ENCODE assay signal across 18 cellular contexts in genomic region chr1:55444660-55445059, GRCh38.
DNase-seq lines count a peak whose midpoint lies in the region; ATAC-seq and TF ChIP-seq lines count a peak whose summit lies in the region.
"Had no signal": no experiment of that assay in that cellular context is flagged by ENCODE, and none has a peak within 500 bp of the region (broad histone marks: within the 10 kb centered on the region; RNA-seq: fewer than 3 reads in every experiment).

No MANE protein-coding gene starts in this region.

- ATAC-seq in stimulated activated naive B cell treated with anti-CD40 and anti-IgM and Interleukin-4, amounts not matched to agents 10 μg/mL and 1 μg/mL and 100 μg/mL, for 72 hours (replicated peaks), result peak; percentile 86 to 89
- ATAC-seq in GM19452 (IDR thresholded peaks at IDR 0.05; ENCODE audit: unreplicated experiment), result no peak
- ATAC-seq in activated CD8-positive, alpha-beta memory T cell treated with anti-CD3 and anti-CD28 coated beads, Interleukin-2, amount 10 ng/mL, durations not matched to agents 7 days and 5 days, result no peak

- peaks cover 7 to 8% of the 10 kb centered on the region in 2 donors for H3K27me3 Mint-ChIP-seq in stimulated activated naive B cell treated with anti-CD40 and anti-IgM and Interleukin-4, amounts not matched to agents 10 μg/mL and 1 μg/mL and 100 μg/mL, for 72 hours
- H3K27me3 Mint-ChIP-seq in activated CD8-positive, alpha-beta memory T cell treated with anti-CD3 and anti-CD28 coated beads, Interleukin-2, amount 10 ng/mL, durations not matched to agents 7 days and 5 days, result peaks cover 17% of the 10 kb centered on the region

- H3K27ac ChIP-seq in Karpas-422 (ENCODE audit: low read length) (no peak overlapping the region), coronary artery (peak overlapping the region; percentile 75)
- H3K27ac ChIP-seq: HL-60, VCaP had no signal

- H3K4me3 ChIP-seq in Karpas-422 (ENCODE audit: low read length) (no peak overlapping the region), coronary artery (no peak overlapping the region)

- H3K36me3 Mint-ChIP-seq in stimulated activated naive B cell treated with anti-CD40 and anti-IgM and Interleukin-4, amounts not matched to agents 10 μg/mL and 1 μg/mL and 100 μg/mL, for 72 hours, result no peaks in the 10 kb centered on the region
- no peaks in the 10 kb centered on the region for H3K36me3 Mint-ChIP-seq in activated CD8-positive, alpha-beta memory T cell treated with anti-CD3 and anti-CD28 coated beads, Interleukin-2, amount 10 ng/mL, durations not matched to agents 7 days and 5 days

- peaks cover 17% of the 10 kb centered on the region in 2 donors for H3K4me1 Mint-ChIP-seq in stimulated activated naive B cell treated with anti-CD40 and anti-IgM and Interleukin-4, amounts not matched to agents 10 μg/mL and 1 μg/mL and 100 μg/mL, for 72 hours
- peaks cover 2% of the 10 kb centered on the region for H3K4me1 Mint-ChIP-seq in activated CD8-positive, alpha-beta memory T cell treated with anti-CD3 and anti-CD28 coated beads, Interleukin-2, amount 10 ng/mL, durations not matched to agents 7 days and 5 days

- no peak overlapping the region for H3K4me2 ChIP-seq in Karpas-422 (ENCODE audit: low read depth, low read length, poor library complexity, severe bottlenecking)

- H3K79me2 ChIP-seq in Karpas-422 (ENCODE audit: low read length), result no peaks in the 10 kb centered on the region

- no peak overlapping the region for H2AFZ ChIP-seq in Karpas-422 (ENCODE audit: low read length)

- H3K36me3 ChIP-seq in Karpas-422 (ENCODE audit: insufficient read depth, low read length), result no peaks in the 10 kb centered on the region

- no peaks in the 10 kb centered on the region for H4K20me1 ChIP-seq in Karpas-422 (ENCODE audit: insufficient read depth, low read depth, low read length)

- CTCF ChIA-PET in activated CD8-positive, alpha-beta memory T cell treated with anti-CD3 and anti-CD28 coated beads, Interleukin-2, amount 10 ng/mL, durations not matched to agents 7 days and 5 days (lab: Charles Lee), result no interaction called here

- no peaks in the 10 kb centered on the region for H3K9me2 ChIP-seq in Karpas-422 (replicated peaks; ENCODE audit: insufficient read depth, low read length)

- peak; percentile 31 for DNase-seq in CMK (ENCODE audit: low read depth)
- DNase-seq in Karpas-422, result peak; percentile 45
- DNase-seq in coronary artery (ENCODE audit: low spot score), result no peak
- peak; percentile 8 for DNase-seq in stimulated activated naive B cell treated with anti-CD40 and anti-IgM and Interleukin-4, amounts not matched to agents 10 μg/mL and 1 μg/mL and 100 μg/mL, for 72 hours
- DNase-seq in NCI-H2227 (lab: John Stamatoyannopoulos, UW; ENCODE audit: unreplicated experiment), result no peak
- no peak for DNase-seq in NCI-H510A (lab: John Stamatoyannopoulos, UW)
- no peak for DNase-seq in activated CD8-positive, alpha-beta memory T cell treated with anti-CD3 and anti-CD28 coated beads, Interleukin-2, amount 10 ng/mL, durations not matched to agents 7 days and 5 days
- DNase-seq: activated CD4-positive, alpha-beta memory T cell treated with anti-CD3 and anti-CD28 coated beads, Interleukin-2, amount 10 ng/mL, durations not matched to agents 7 days and 5 days; activated naive CD8-positive, alpha-beta T cell treated with anti-CD3 and anti-CD28 coated beads, Interleukin-2, amount 50 U/mL, for 24 hours; central memory CD4-positive, alpha-beta T cell; effector CD8-positive, alpha-beta T cell; NCI-H1092; nucleus accumbens; SW 1271 had no signal

- H3K9me3 Mint-ChIP-seq in stimulated activated naive B cell treated with anti-CD40 and anti-IgM and Interleukin-4, amounts not matched to agents 10 μg/mL and 1 μg/mL and 100 μg/mL, for 72 hours, result peaks cover 4% of the 10 kb centered on the region in 2 donors
- H3K9me3 Mint-ChIP-seq in activated CD8-positive, alpha-beta memory T cell treated with anti-CD3 and anti-CD28 coated beads, Interleukin-2, amount 10 ng/mL, durations not matched to agents 7 days and 5 days (ENCODE audit: low read depth), result no peaks in the 10 kb centered on the region
- H3K9me3 Mint-ChIP-seq: activated CD4-positive, alpha-beta memory T cell treated with anti-CD3 and anti-CD28 coated beads, Interleukin-2, amount 10 ng/mL, durations not matched to agents 7 days and 5 days; activated naive CD8-positive, alpha-beta T cell treated with anti-CD3 and anti-CD28 coated beads, Interleukin-2, amount 50 U/mL, for 24 hours; activated T-helper 1 cell treated with anti-CD3 and anti-CD28 coated beads, Interleukin-12 subunit alpha, Interleukin-12 subunit beta, Interleukin-2, Interleukin-4 antibody, amounts not matched to agents 30 ng/mL and 10 ng/mL and 1 ng/mL, durations not matched to agents 14 hours and 24 hours and 36 hours had no signal

- no peaks in the 10 kb centered on the region for H3K27me3 ChIP-seq in Karpas-422 (ENCODE audit: low read length)

- H3K4me1 ChIP-seq in Karpas-422 (ENCODE audit: low read length), result no peaks in the 10 kb centered on the region

- no peak overlapping the region for H3K9ac ChIP-seq in Karpas-422 (ENCODE audit: low read length)

- no peaks in the 10 kb centered on the region for H3K9me3 ChIP-seq in Karpas-422 (ENCODE audit: low read length)

- TF ChIP-seq CTCF in coronary artery (IDR thresholded peaks at IDR 0.05), result no peak

- peak overlapping the region; percentile 17 to 49 for H3K4me3 Mint-ChIP-seq in stimulated activated naive B cell treated with anti-CD40 and anti-IgM and Interleukin-4, amounts not matched to agents 10 μg/mL and 1 μg/mL and 100 μg/mL, for 72 hours
- H3K4me3 Mint-ChIP-seq in activated CD8-positive, alpha-beta memory T cell treated with anti-CD3 and anti-CD28 coated beads, Interleukin-2, amount 10 ng/mL, durations not matched to agents 7 days and 5 days, result no peak overlapping the region
- H3K4me3 Mint-ChIP-seq: activated CD4-positive, alpha-beta memory T cell treated with anti-CD3 and anti-CD28 coated beads, Interleukin-2, amount 10 ng/mL, durations not matched to agents 7 days and 5 days; activated naive CD8-positive, alpha-beta T cell treated with anti-CD3 and anti-CD28 coated beads, Interleukin-2, amount 50 U/mL, for 24 hours; activated T-helper 1 cell treated with anti-CD3 and anti-CD28 coated beads, Interleukin-12 subunit alpha, Interleukin-12 subunit beta, Interleukin-2, Interleukin-4 antibody, amounts not matched to agents 30 ng/mL and 10 ng/mL and 1 ng/mL, durations not matched to agents 14 hours and 24 hours and 36 hours had no signal

- peak overlapping the region; percentile 49 for H3K27ac Mint-ChIP-seq in stimulated activated naive B cell treated with anti-CD40 and anti-IgM and Interleukin-4, amounts not matched to agents 10 μg/mL and 1 μg/mL and 100 μg/mL, for 72 hours
- H3K27ac Mint-ChIP-seq in activated CD8-positive, alpha-beta memory T cell treated with anti-CD3 and anti-CD28 coated beads, Interleukin-2, amount 10 ng/mL, durations not matched to agents 7 days and 5 days, result no peak overlapping the region
- H3K27ac Mint-ChIP-seq: activated CD4-positive, alpha-beta memory T cell treated with anti-CD3 and anti-CD28 coated beads, Interleukin-2, amount 10 ng/mL, durations not matched to agents 7 days and 5 days; activated naive CD8-positive, alpha-beta T cell treated with anti-CD3 and anti-CD28 coated beads, Interleukin-2, amount 50 U/mL, for 24 hours; activated T-helper 1 cell treated with anti-CD3 and anti-CD28 coated beads, Interleukin-12 subunit alpha, Interleukin-12 subunit beta, Interleukin-2, Interleukin-4 antibody, amounts not matched to agents 30 ng/mL and 10 ng/mL and 1 ng/mL, durations not matched to agents 14 hours and 24 hours and 36 hours had no signal

Comparison
In these comparisons a context has a peak if more than half of its experiments do, and no peak if none do; other contexts are left out.
1. DNase-seq: peak in CMK (single experiment), Karpas-422 (single experiment) and stimulated activated naive B cell treated with anti-CD40 and anti-IgM and Interleukin-4, amounts not matched to agents 10 μg/mL and 1 μg/mL and 100 μg/mL, for 72 hours (single experiment); none in coronary artery (single experiment), NCI-H2227 (single experiment), NCI-H510A (single experiment) and activated CD8-positive, alpha-beta memory T cell treated with anti-CD3 and anti-CD28 coated beads, Interleukin-2, amount 10 ng/mL, durations not matched to agents 7 days and 5 days (single experiment).
2. ATAC-seq: peak in stimulated activated naive B cell treated with anti-CD40 and anti-IgM and Interleukin-4, amounts not matched to agents 10 μg/mL and 1 μg/mL and 100 μg/mL, for 72 hours (2 of 2); none in GM19452 (single experiment) and activated CD8-positive, alpha-beta memory T cell treated with anti-CD3 and anti-CD28 coated beads, Interleukin-2, amount 10 ng/mL, durations not matched to agents 7 days and 5 days (single experiment).